Comparison of ENCODE assay signal across 16 cellular contexts in the genomic region with DNA sequence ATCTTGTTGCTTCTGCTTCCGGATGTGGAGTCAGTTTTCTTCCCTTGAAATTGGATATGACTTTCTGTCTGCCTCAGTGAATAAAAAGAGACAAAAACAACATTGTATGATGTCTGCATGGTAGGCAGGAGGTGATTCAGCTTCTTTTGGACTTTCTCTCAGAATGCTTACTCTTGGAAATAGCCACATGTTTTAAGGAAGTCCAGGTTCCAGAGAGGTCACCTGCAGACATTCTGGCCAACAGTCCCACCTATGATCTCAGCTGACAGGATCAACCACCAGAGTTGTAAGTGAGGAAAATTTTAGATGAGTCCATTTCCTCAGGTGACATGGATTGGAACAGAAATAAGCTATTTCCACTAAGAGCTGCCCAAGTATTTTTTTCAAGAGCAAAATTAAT.
A peak's percentile ranks its signal among the peaks of the same experiment; 100 is the strongest.
DNase-seq lines count a peak whose midpoint lies in the region; FAIRE-seq and TF ChIP-seq lines count a peak whose summit lies in the region.
"Had no signal": no experiment of that assay in that cellular context is flagged by ENCODE, and none has a peak within 500 bp of the region (broad histone marks: within the 10 kb centered on the region; RNA-seq: fewer than 3 reads in every experiment).

No MANE protein-coding gene starts in this region.

- H3K18ac ChIP-seq in mesenchymal stem cell (ENCODE audit: low read depth in 1 of 2, low read length in 2 of 2): no peak overlapping the region

- H3K79me2 ChIP-seq in astrocyte (ENCODE audit: insufficient read depth, low read length): no peaks in the 10 kb centered on the region

- H2BK120ac ChIP-seq in mesenchymal stem cell (ENCODE audit: low read depth, low read length): no peak overlapping the region

- H3K4ac ChIP-seq in mesenchymal stem cell (ENCODE audit: low read depth in 1 of 2, low read length in 2 of 2): no peak overlapping the region

- H3K27me3 ChIP-seq in astrocyte (ENCODE audit: insufficient read depth, low read length): no peaks in the 10 kb centered on the region
- no peaks in the 10 kb centered on the region for H3K27me3 ChIP-seq in mesenchymal stem cell (ENCODE audit: control insufficient read depth in 1 of 2, insufficient read depth in 1 of 2, low read length in 2 of 2)
- H3K27me3 ChIP-seq in colonic mucosa: no peaks in the 10 kb centered on the region

- intact Hi-C loops in colonic mucosa (cut with DNase I): no loop called here

- WGBS in mesenchymal stem cell: 90% methylated on average over 1 of the region's 1 CpG

- no peak overlapping the region for H3K14ac ChIP-seq in mesenchymal stem cell (ENCODE audit: low read length in 2 of 2)

- no peak overlapping the region for H2BK5ac ChIP-seq in mesenchymal stem cell (ENCODE audit: low read depth, low read length, poor library complexity, severe bottlenecking)

- no peak overlapping the region for H2AK5ac ChIP-seq in mesenchymal stem cell (ENCODE audit: low read length, severe bottlenecking)

- H3K4me3 ChIP-seq in astrocyte (ENCODE audit: insufficient read depth, low read depth, low read length): no peak overlapping the region
- H3K4me3 ChIP-seq in mesenchymal stem cell (ENCODE audit: insufficient read depth in 1 of 2, low read depth in 1 of 2, low read length in 2 of 2): no peak overlapping the region
- no peak overlapping the region for H3K4me3 ChIP-seq in colonic mucosa
- H3K4me3 ChIP-seq: GM12878 had no signal

- no peak overlapping the region for H4K91ac ChIP-seq in mesenchymal stem cell (ENCODE audit: low read length)

- no peaks in the 10 kb centered on the region for H3K36me3 Mint-ChIP-seq in astrocyte (ENCODE audit: low read depth, unreplicated experiment)
- H3K36me3 Mint-ChIP-seq: CD14-positive monocyte had no signal

- H2BK12ac ChIP-seq in mesenchymal stem cell (ENCODE audit: low read length in 2 of 2): no peak overlapping the region

- no peaks in the 10 kb centered on the region for H3K79me1 ChIP-seq in mesenchymal stem cell (replicated peaks; ENCODE audit: low read length, poor library complexity, severe bottlenecking)

- H3K9me3 Mint-ChIP-seq in astrocyte (ENCODE audit: unreplicated experiment): no peaks in the 10 kb centered on the region
- H3K9me3 Mint-ChIP-seq: HFFc6 had no signal

- TF ChIP-seq CTCF in astrocyte (IDR thresholded peaks at IDR 0.05; ENCODE audit: insufficient read depth, low read depth, low read length): no peak
- no peak for TF ChIP-seq CTCF in colonic mucosa (IDR thresholded peaks at IDR 0.05)

- H4K8ac ChIP-seq in mesenchymal stem cell (ENCODE audit: low read length): no peak overlapping the region

- no peak overlapping the region for H2AFZ ChIP-seq in astrocyte (ENCODE audit: low read depth, low read length)
- H2AFZ ChIP-seq in mesenchymal stem cell (ENCODE audit: low read depth, low read length): no peak overlapping the region

- DNase-seq in NCI-H2171 treated with DMSO at 0.1 percent for 48 hours (lab: John Stamatoyannopoulos, UW) (peak; percentile 28), NCI-H2171 (lab: John Stamatoyannopoulos, UW) (no peak), astrocyte (ENCODE audit: low read depth) (no peak), iris pigment epithelial cell (ENCODE audit: low read depth) (peak; percentile 4), mesenchymal stem cell (no peak), iPS-NIHi7 (ENCODE audit: extremely low spot score) (no peak), colonic mucosa (no peak), cerebellum (ENCODE audit: low spot score) (no peak)
- DNase-seq: Calu3, DMS 273 treated with DMSO at 0.1 percent for 48 hours, HCEC 1CT, HFFc6 had no signal

- H3K4me3 Mint-ChIP-seq in astrocyte (ENCODE audit: unreplicated experiment): no peak overlapping the region
- H3K4me3 Mint-ChIP-seq: CD14-positive monocyte, HFFc6 had no signal

- no peak overlapping the region for H3K23ac ChIP-seq in mesenchymal stem cell (ENCODE audit: low read length in 2 of 2)

- H3K9me3 ChIP-seq in astrocyte (ENCODE audit: insufficient read depth, low read depth, low read length): no peaks in the 10 kb centered on the region
- no peaks in the 10 kb centered on the region for H3K9me3 ChIP-seq in mesenchymal stem cell (ENCODE audit: control insufficient read depth, low read length)
- no peaks in the 10 kb centered on the region for H3K9me3 ChIP-seq in colonic mucosa

- peaks cover 33% of the 10 kb centered on the region for H3K4me1 Mint-ChIP-seq in astrocyte (ENCODE audit: low read depth, unreplicated experiment)
- H3K4me1 Mint-ChIP-seq: CD14-positive monocyte had no signal

- H4K20me1 ChIP-seq in astrocyte (ENCODE audit: insufficient read depth, low read length): no peaks in the 10 kb centered on the region

- FAIRE-seq in astrocyte (lab: Jason Lieb, UNC): no peak
- FAIRE-seq: GM12878, GM18507 had no signal

- H3K36me3 ChIP-seq in astrocyte (ENCODE audit: insufficient read depth, low read length): no peaks in the 10 kb centered on the region
- H3K36me3 ChIP-seq in mesenchymal stem cell (ENCODE audit: control insufficient read depth in 1 of 2, insufficient read depth in 2 of 2, low read depth in 1 of 2, low read length in 2 of 2): no peaks in the 10 kb centered on the region
- H3K36me3 ChIP-seq in colonic mucosa: no peaks in the 10 kb centered on the region

- no peak overlapping the region for H3K9ac ChIP-seq in astrocyte (ENCODE audit: low read length)
- H3K9ac ChIP-seq in mesenchymal stem cell (ENCODE audit: low read length): no peak overlapping the region
- no peak overlapping the region for H3K9ac ChIP-seq in colonic mucosa (ENCODE audit: low read depth in 2 of 2, low read length in 2 of 2)

- H3K27ac Mint-ChIP-seq in astrocyte (ENCODE audit: unreplicated experiment): peak overlapping the region; percentile 12
- H3K27ac Mint-ChIP-seq: CD14-positive monocyte, HFFc6 had no signal

- H3K4me2 ChIP-seq in astrocyte (ENCODE audit: low read length) (no peak overlapping the region), mesenchymal stem cell (ENCODE audit: low read length, poor library complexity, severe bottlenecking) (no peak overlapping the region)

- H3K4me1 ChIP-seq in astrocyte (ENCODE audit: insufficient read depth, low read length): peaks cover 27% of the 10 kb centered on the region
- H3K4me1 ChIP-seq in mesenchymal stem cell (ENCODE audit: control insufficient read depth, insufficient read depth, low read depth, low read length): peaks cover 1% of the 10 kb centered on the region
- no peaks in the 10 kb centered on the region for H3K4me1 ChIP-seq in colonic mucosa

- H2BK15ac ChIP-seq in mesenchymal stem cell (ENCODE audit: low read depth, poor library complexity, severe bottlenecking): no peak overlapping the region

- H3K27ac ChIP-seq in astrocyte (ENCODE audit: low read depth, low read length) (no peak overlapping the region), mesenchymal stem cell (ENCODE audit: low read length, poor library complexity, severe bottlenecking) (peak overlapping the region; percentile 25), colonic mucosa (no peak overlapping the region)
- H3K27ac ChIP-seq: 22Rv1 had no signal

- no peaks in the 10 kb centered on the region for H3K27me3 Mint-ChIP-seq in astrocyte (ENCODE audit: low read depth, unreplicated experiment)

Comparison
In these comparisons a context has a peak if more than half of its experiments do, and no peak if none do; other contexts are left out.
1. DNase-seq: peak in NCI-H2171 treated with DMSO at 0.1 percent for 48 hours (single experiment) and iris pigment epithelial cell (single experiment); none in NCI-H2171 (single experiment), astrocyte (single experiment), mesenchymal stem cell (single experiment), iPS-NIHi7 (single experiment), colonic mucosa (single experiment) and cerebellum (single experiment).